In genomic region chr19:30854207-30854606, GRCh38 we compare ENCODE assay signal across 24 cellular contexts.
"Had no signal": no experiment of that assay in that cellular context is flagged by ENCODE, and none has a peak within 500 bp of the region (broad histone marks: within the 10 kb centered on the region; RNA-seq: fewer than 3 reads in every experiment).

No MANE protein-coding gene starts in this region.

- H3K27me3 ChIP-seq: colonic mucosa, esophagus squamous epithelium, foreskin keratinocyte, gastrocnemius medialis, heart left ventricle, hepatocyte had no signal

- DNase-seq: colonic mucosa; cortex of kidney; dermis blood vessel endothelial cell; dorsolateral prefrontal cortex; effector CD4-positive, alpha-beta T cell; effector CD8-positive, alpha-beta T cell; effector memory CD4-positive, alpha-beta T cell; effector memory CD8-positive, alpha-beta T cell; endodermal cell; erythroblast; esophagus squamous epithelium; foreskin fibroblast; foreskin keratinocyte; foreskin melanocyte; gastrocnemius medialis; glutamatergic neuron; head of caudate nucleus; heart left ventricle; heart right ventricle had no signal

- ATAC-seq: effector memory CD8-positive, alpha-beta T cell; esophagus mucosa; foreskin keratinocyte; gastrocnemius medialis; gastroesophageal sphincter; heart left ventricle; heart right ventricle had no signal

- H3K27ac ChIP-seq: colonic mucosa, coronary artery, dorsolateral prefrontal cortex, epithelial cell of prostate, esophagus squamous epithelium, foreskin keratinocyte, gastrocnemius medialis, gastroesophageal sphincter, heart left ventricle, heart right ventricle, hepatocyte had no signal

- H3K4me1 ChIP-seq: colonic mucosa, esophagus squamous epithelium, foreskin keratinocyte, gastrocnemius medialis, heart left ventricle, heart right ventricle had no signal

- H3K4me3 ChIP-seq: colonic mucosa, coronary artery, dorsolateral prefrontal cortex, esophagus squamous epithelium, gastrocnemius medialis, gastroesophageal sphincter, heart left ventricle, heart right ventricle, hepatocyte had no signal

- H3K9me3 ChIP-seq: colonic mucosa, gastrocnemius medialis, gastroesophageal sphincter, heart left ventricle, heart right ventricle had no signal

- H3K36me3 ChIP-seq: colonic mucosa, esophagus squamous epithelium, gastrocnemius medialis, gastroesophageal sphincter, heart left ventricle, heart right ventricle had no signal
